15 cellular contexts compared by ENCODE assay signal in the genomic region with DNA sequence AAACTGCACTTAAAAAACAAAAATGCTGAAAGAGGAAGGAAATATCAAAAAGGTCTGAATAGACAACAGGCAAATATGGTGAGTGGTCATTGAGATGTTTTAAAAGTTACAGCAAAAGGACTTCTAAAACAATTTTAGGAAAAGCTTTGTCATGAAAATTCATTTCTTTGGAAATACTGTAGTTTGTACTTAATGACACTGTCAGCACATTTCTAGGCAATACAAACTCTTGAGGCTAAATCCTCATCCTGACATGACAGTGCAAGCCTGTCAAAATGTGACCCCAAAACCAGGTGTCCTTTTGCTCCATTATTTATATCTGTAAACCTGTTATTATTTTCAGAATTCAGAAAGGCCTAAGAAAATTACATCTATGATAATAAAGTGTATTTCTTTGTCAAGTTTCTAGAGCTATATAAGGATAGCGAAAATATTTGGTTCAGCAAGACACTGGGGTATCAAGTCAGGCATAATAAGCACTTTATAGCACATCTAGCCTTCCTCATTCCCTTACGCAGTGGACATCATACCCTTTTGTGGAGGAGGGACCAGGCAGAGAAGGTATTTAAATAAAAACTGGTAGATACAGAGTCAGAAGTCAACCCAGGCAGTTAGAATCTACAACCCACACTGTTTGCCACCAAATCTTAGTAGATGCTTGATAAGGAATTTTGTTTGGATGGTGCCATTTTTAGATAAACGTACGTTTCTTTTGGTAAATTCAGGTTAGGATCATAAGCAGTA.
"Had no signal": no experiment of that assay in that cellular context is flagged by ENCODE, and none has a peak within 500 bp of the region (broad histone marks: within the 10 kb centered on the region; RNA-seq: fewer than 3 reads in every experiment).

No MANE protein-coding gene starts in this region.

- ATAC-seq: lower lobe of right lung, natural killer cell, psoas muscle, sciatic nerve, SK-N-SH treated with all-trans-retinoic acid at 6 μM for 48 hours had no signal

- DNase-seq: activated CD4-positive, alpha-beta T cell treated with anti-CD3 and anti-CD28 coated beads, Interleukin-2, amount 10 ng/mL, durations not matched to agents 7 days and 5 days; activated CD4-positive, CD25-positive, alpha-beta regulatory T cell; activated naive CD4-positive, alpha-beta T cell treated with Interleukin-2 at 50 U/mL for 16 hours; amygdala; lower lobe of right lung; midbrain; natural killer cell; nucleus accumbens; psoas muscle; stimulated activated CD4-positive, alpha-beta T cell treated with anti-CD3 and anti-CD28 coated beads, Interleukin-2, amount 100 ng/mL, for 24 hours; stimulated activated naive CD4-positive, alpha-beta T cell treated with Interleukin-2 at 50 U/mL for 16 hours; upper lobe of left lung had no signal

- H3K27ac ChIP-seq: lower lobe of right lung, psoas muscle, suprapubic skin, upper lobe of left lung had no signal

- H3K4me3 ChIP-seq: lower lobe of right lung, psoas muscle, suprapubic skin, upper lobe of left lung had no signal

- H3K27me3 ChIP-seq: suprapubic skin, upper lobe of left lung had no signal

- H3K9me3 ChIP-seq: lower lobe of right lung, psoas muscle, suprapubic skin, upper lobe of left lung had no signal
